Comparison of ENCODE assay signal across 19 cellular contexts in the genomic region with DNA sequence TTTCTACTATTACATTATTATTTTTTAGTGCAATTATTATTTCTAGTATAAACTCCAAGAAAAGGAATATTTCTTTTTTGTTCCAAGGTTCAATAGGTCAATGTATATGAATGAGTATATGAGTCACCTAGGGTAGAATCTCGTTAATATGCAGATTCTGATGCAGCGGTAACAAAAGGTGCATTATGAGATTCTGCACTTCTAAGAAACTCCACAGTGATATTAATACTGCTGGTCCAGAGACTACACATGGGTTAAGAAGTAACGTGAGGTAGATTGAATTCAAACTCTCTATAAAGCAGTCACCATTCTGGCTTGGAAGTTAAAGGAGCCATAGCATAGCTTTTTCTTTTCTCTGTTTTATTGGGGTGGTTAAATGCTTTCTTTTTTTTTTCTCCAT.
DNase-seq lines count a peak whose midpoint lies in the region; ATAC-seq and TF ChIP-seq lines count a peak whose summit lies in the region.
"Had no signal": no experiment of that assay in that cellular context is flagged by ENCODE, and none has a peak within 500 bp of the region (broad histone marks: within the 10 kb centered on the region; RNA-seq: fewer than 3 reads in every experiment).

No MANE protein-coding gene starts in this region.

- H3K79me1 ChIP-seq in IMR-90 (ENCODE audit: low read depth in 1 of 2, low read length in 2 of 2), result no peaks in the 10 kb centered on the region

- ATAC-seq in IMR-90 (ENCODE audit: low read depth), result no peak
- ATAC-seq: GM12878 had no signal

- H3K18ac ChIP-seq in IMR-90 (ENCODE audit: low read depth, low read length), result peak overlapping the region; percentile 57; the same call in 1 of the 2 replicates

- no TSS peak for BruUV-seq in IMR-90 (replicated peaks; lab: Mats Ljungman, UMichigan)

- dilution Hi-C loops in IMR-90 (cut with HindIII; ENCODE audit: low sequenced_read_pairs, unreplicated experiment), result no loop called here

- peaks cover 5% of the 10 kb centered on the region for H3K36me3 Mint-ChIP-seq in chondrocyte (ENCODE audit: low read depth)
- H3K36me3 Mint-ChIP-seq: CD4-positive, alpha-beta memory T cell; CD4-positive, CD25-positive, alpha-beta regulatory T cell had no signal

- H2BK5ac ChIP-seq in IMR-90 (ENCODE audit: low read depth, low read length, poor library complexity, severe bottlenecking), result no peak overlapping the region

- peak; percentile 73 for DNase-seq in COLO829 (ENCODE audit: low spot score)
- DNase-seq in IMR-90, result no peak
- no peak for DNase-seq in chondrocyte (ENCODE audit: low spot score)
- DNase-seq in GF-D8 (lab: John Stamatoyannopoulos, UW), result no peak
- no peak for DNase-seq in SJCRH30
- DNase-seq in activated gamma-delta T cell treated with Interleukin-2 at 50 U/mL for 16 hours, result no peak
- DNase-seq: 8988T; ACHN; BE2C; C1 segment of cervical spinal cord; Caco-2; Calu3; CD4-positive, alpha-beta memory T cell; CD4-positive, CD25-positive, alpha-beta regulatory T cell; CD8-positive, alpha-beta memory T cell; DMS79 treated with DMSO at 0.1 percent for 48 hours had no signal

- no peaks in the 10 kb centered on the region for H4K20me1 ChIP-seq in IMR-90 (ENCODE audit: insufficient read depth, low read length)
- H4K20me1 ChIP-seq: BLaER1 had no signal

- H3K27me3 ChIP-seq in IMR-90 (ENCODE audit: control insufficient read depth, insufficient read depth, low read length), result no peaks in the 10 kb centered on the region
- H3K27me3 ChIP-seq in SJCRH30, result no peaks in the 10 kb centered on the region
- H3K27me3 ChIP-seq: BE2C, BLaER1 had no signal

- peak overlapping the region in 1 of 2 experiments; percentile 29; a peak in 1 of 4 replicates for H4K8ac ChIP-seq in IMR-90 (ENCODE audit: low read depth in 2 of 2, low read length in 2 of 2)

- H4K91ac ChIP-seq in IMR-90 (ENCODE audit: insufficient read depth, low read depth, low read length), result no peak overlapping the region

- no peak overlapping the region for H2AFZ ChIP-seq in IMR-90 (replicated peaks; ENCODE audit: low read length, poor library complexity)

- H2BK20ac ChIP-seq in IMR-90 (ENCODE audit: low read depth, low read length), result peak overlapping the region; percentile 58

- no peaks in the 10 kb centered on the region for H3K27me3 Mint-ChIP-seq in chondrocyte (ENCODE audit: low read depth)
- H3K27me3 Mint-ChIP-seq: CD4-positive, CD25-positive, alpha-beta regulatory T cell; CD8-positive, alpha-beta memory T cell had no signal

- POLR2A ChIA-PET in IMR-90 (lab: Charles Lee; ENCODE audit: unreplicated experiment), result interaction anchor here (0.7 kb wide), 1 partner anchor 283 kb away, joined by 3 read pairs; no protein-coding TSS in a partner anchor

- peaks cover 71% of the 10 kb centered on the region for H3K4me1 Mint-ChIP-seq in chondrocyte (ENCODE audit: low read depth)
- H3K4me1 Mint-ChIP-seq: CD14-positive monocyte; CD4-positive, alpha-beta memory T cell; CD8-positive, alpha-beta memory T cell had no signal

- H3K4me3 ChIP-seq in IMR-90 (ENCODE audit: insufficient read depth, low read depth, low read length), result no peak overlapping the region
- H3K4me3 ChIP-seq in SJCRH30, result no peak overlapping the region
- H3K4me3 ChIP-seq: BLaER1, GM12878 had no signal

- H3K9me3 ChIP-seq in IMR-90 (ENCODE audit: control insufficient read depth, insufficient read depth, low read length) (no peaks in the 10 kb centered on the region), SJCRH30 (replicated peaks) (no peaks in the 10 kb centered on the region)
- H3K9me3 ChIP-seq: BE2C, Caco-2 had no signal

- intact Hi-C loops in IMR-90 (cut with micrococcal nuclease), result no loop called here

- H2AK9ac ChIP-seq in IMR-90 (replicated peaks; ENCODE audit: low read depth, low read length, poor library complexity), result no peak overlapping the region

- peak overlapping the region; percentile 43 for H2BK120ac ChIP-seq in IMR-90 (ENCODE audit: low read depth, low read length)

- no peaks in the 10 kb centered on the region for H3K36me3 ChIP-seq in IMR-90 (ENCODE audit: control insufficient read depth, insufficient read depth, low read length)
- H3K36me3 ChIP-seq in SJCRH30, result no peaks in the 10 kb centered on the region
- H3K36me3 ChIP-seq: BE2C, BLaER1 had no signal

- H3K23ac ChIP-seq in IMR-90 (ENCODE audit: low read depth, low read length), result no peak overlapping the region

- peaks cover 5% of the 10 kb centered on the region for H3K9me3 Mint-ChIP-seq in chondrocyte (ENCODE audit: low read depth)
- H3K9me3 Mint-ChIP-seq: CD8-positive, alpha-beta memory T cell had no signal

- H3K4me2 ChIP-seq in IMR-90 (ENCODE audit: low read depth, low read length), result no peak overlapping the region
- H3K4me2 ChIP-seq: BLaER1 had no signal

- no peak overlapping the region; the same call in 1 of the 2 replicates for H3K4ac ChIP-seq in IMR-90 (ENCODE audit: low read depth, low read length)

- H3K27ac ChIP-seq in IMR-90 (ENCODE audit: insufficient read depth, low read length) (no peak overlapping the region), SJCRH30 (no peak overlapping the region)
- H3K27ac ChIP-seq: BLaER1 had no signal

- CTCF ChIA-PET in IMR-90 (lab: Yijun Ruan, JAX), result interaction anchor here (0.6 kb wide), 1 partner anchor 63 kb away, joined by 3 read pairs; no protein-coding TSS in a partner anchor

- TF ChIP-seq CTCF in IMR-90 (conservative IDR thresholded peaks at IDR 0.05; ENCODE audit: low read depth, low read length) (no peak), chondrocyte (IDR thresholded peaks at IDR 0.05) (no peak)

- H2BK15ac ChIP-seq in IMR-90 (ENCODE audit: low read depth, low read length), result 0 out of 3 replicates have a peak overlapping the region, but pooled peaks have one; percentile 33

- H3K4me3 Mint-ChIP-seq in chondrocyte (ENCODE audit: unreplicated experiment), result no peak overlapping the region
- H3K4me3 Mint-ChIP-seq: CD14-positive monocyte; CD4-positive, alpha-beta memory T cell; CD4-positive, CD25-positive, alpha-beta regulatory T cell; CD8-positive, alpha-beta memory T cell had no signal

- no peak for TF ChIP-seq POLR2A in IMR-90 (IDR thresholded peaks at IDR 0.05; ENCODE audit: low read depth, low read length)

- H3K56ac ChIP-seq in IMR-90 (ENCODE audit: extremely low read depth, insufficient read depth, low read length), result no peak overlapping the region

- in situ Hi-C loops in IMR-90 (cut with MboI; ENCODE audit: low sequenced_read_pairs), result no loop called here

- H4K5ac ChIP-seq in IMR-90 (ENCODE audit: low read depth, low read length), result peak overlapping the region; percentile 35; the same call in 1 of the 2 replicates

- no peak for TF ChIP-seq RAD21 in IMR-90 (IDR thresholded peaks at IDR 0.05; ENCODE audit: low read length)

- H3K9me1 ChIP-seq in IMR-90 (ENCODE audit: insufficient read depth, low read length), result peaks cover 4% of the 10 kb centered on the region

- no peak overlapping the region for H3K9ac ChIP-seq in IMR-90 (ENCODE audit: low read depth, low read length)
- H3K9ac ChIP-seq: BLaER1 had no signal

- H3K14ac ChIP-seq in IMR-90 (replicated peaks; ENCODE audit: low read depth, low read length), result 0 out of 2 replicates have a peak overlapping the region, but pooled peaks have one; percentile 3

- no CpG with 5 or more reads among the region's 3 CpGs for WGBS in IMR-90 (ENCODE audit: extremely low coverage in 2 of 2, insufficient read length in 1 of 2), 2 experiments

- H3K27ac Mint-ChIP-seq in chondrocyte (ENCODE audit: unreplicated experiment), result peak overlapping the region; percentile 32
- H3K27ac Mint-ChIP-seq: CD14-positive monocyte; CD4-positive, alpha-beta memory T cell; CD4-positive, CD25-positive, alpha-beta regulatory T cell; CD8-positive, alpha-beta memory T cell had no signal

- H3K4me1 ChIP-seq in IMR-90 (ENCODE audit: control insufficient read depth, insufficient read depth, low read length), result peaks cover 4% of the 10 kb centered on the region; the same call in 1 of the 2 replicates
- no peaks in the 10 kb centered on the region for H3K4me1 ChIP-seq in SJCRH30
- H3K4me1 ChIP-seq: Caco-2 had no signal

- no peak overlapping the region for H2AK5ac ChIP-seq in IMR-90 (ENCODE audit: low read depth, low read length)

TF ChIP-seq in IMR-90, 13 proteins besides CTCF, POLR2A, EP300 and RAD21:
- no peak for TF ChIP-seq CHD1 (IDR thresholded peaks at IDR 0.05; ENCODE audit: low read depth, low read length)
- no peak for TF ChIP-seq MAFK (IDR thresholded peaks at IDR 0.05; ENCODE audit: low read depth, low read length)
- TF ChIP-seq, protein P1, sequence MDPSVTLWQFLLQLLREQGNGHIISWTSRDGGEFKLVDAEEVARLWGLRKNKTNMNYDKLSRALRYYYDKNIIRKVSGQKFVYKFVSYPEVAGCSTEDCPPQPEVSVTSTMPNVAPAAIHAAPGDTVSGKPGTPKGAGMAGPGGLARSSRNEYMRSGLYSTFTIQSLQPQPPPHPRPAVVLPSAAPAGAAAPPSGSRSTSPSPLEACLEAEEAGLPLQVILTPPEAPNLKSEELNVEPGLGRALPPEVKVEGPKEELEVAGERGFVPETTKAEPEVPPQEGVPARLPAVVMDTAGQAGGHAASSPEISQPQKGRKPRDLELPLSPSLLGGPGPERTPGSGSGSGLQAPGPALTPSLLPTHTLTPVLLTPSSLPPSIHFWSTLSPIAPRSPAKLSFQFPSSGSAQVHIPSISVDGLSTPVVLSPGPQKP (IDR thresholded peaks at IDR 0.05; ENCODE audit: borderline replicate concordance, low read depth, low read length), result no peak
- no peak for TF ChIP-seq NFE2L2 (IDR thresholded peaks at IDR 0.05; ENCODE audit: low read depth, low read length)
- no peak for TF ChIP-seq FOS (IDR thresholded peaks at IDR 0.05; ENCODE audit: low read depth, low read length)
- TF ChIP-seq RCOR1 (IDR thresholded peaks at IDR 0.05; ENCODE audit: insufficient replicate concordance, low read length), result no peak
- no peak for TF ChIP-seq MXI1 (IDR thresholded peaks at IDR 0.05; ENCODE audit: borderline replicate concordance, low read depth, low read length)
- no peak for TF ChIP-seq CEBPB (IDR thresholded peaks at IDR 0.05; ENCODE audit: low read depth, low read length)
- no peak for TF ChIP-seq SMC3 (IDR thresholded peaks at IDR 0.05; ENCODE audit: low read depth, low read length)
- no peak for TF ChIP-seq MAZ (IDR thresholded peaks at IDR 0.05; ENCODE audit: borderline replicate concordance, low read depth, low read length)
- no peak for TF ChIP-seq RFX5 (IDR thresholded peaks at IDR 0.05; ENCODE audit: low read depth, low read length)
- TF ChIP-seq, protein P2, sequence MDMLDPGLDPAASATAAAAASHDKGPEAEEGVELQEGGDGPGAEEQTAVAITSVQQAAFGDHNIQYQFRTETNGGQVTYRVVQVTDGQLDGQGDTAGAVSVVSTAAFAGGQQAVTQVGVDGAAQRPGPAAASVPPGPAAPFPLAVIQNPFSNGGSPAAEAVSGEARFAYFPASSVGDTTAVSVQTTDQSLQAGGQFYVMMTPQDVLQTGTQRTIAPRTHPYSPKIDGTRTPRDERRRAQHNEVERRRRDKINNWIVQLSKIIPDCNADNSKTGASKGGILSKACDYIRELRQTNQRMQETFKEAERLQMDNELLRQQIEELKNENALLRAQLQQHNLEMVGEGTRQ (IDR thresholded peaks at IDR 0.05; ENCODE audit: low read depth, low read length), result no peak
- TF ChIP-seq BHLHE40 (IDR thresholded peaks at IDR 0.05; ENCODE audit: low read depth, low read length), result no peak
